Comparison of ENCODE assay signal across 20 cellular contexts in the genomic region with DNA sequence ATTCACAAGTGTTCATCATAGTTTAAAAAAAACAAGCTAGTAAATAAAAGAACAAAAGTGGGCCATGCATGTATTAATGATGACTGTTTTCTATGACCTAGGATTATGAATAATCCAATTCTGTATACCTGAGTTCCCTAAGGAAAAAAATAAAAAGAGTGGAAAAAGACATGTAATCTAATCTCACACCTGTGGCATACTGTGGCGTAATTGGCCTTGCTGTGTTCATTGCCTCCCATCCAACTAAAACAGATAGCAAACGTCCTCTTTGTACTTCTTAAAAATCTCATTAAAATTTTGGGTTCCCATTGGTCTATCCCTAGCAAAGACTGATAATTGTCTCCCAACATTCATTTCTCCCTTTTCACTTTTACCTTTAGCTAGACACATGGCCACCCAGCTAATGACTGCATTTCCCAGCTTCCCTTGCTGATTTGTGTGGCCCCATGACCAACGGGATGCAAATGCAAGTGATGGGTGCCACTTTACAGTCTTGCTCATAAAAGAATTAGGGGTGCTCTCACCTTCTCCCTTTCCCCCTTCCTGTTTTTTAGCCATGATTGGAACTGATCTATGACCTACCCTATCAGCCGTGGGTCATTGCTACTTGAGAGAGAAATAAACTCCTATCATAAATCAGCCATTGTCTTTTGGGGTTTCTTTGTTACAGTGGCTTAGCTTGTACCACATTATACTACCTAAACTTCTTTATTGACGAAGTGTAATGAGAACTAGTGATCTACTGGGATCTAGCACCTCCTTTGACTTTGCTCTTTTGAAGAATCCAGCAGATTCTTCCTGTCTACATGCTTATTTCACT. TPM values are rescaled to one million over a fixed set of nuclear protein-coding genes. Genes with fewer than 3 reads are reported as not detected.
"Had no signal": no experiment of that assay in that cellular context is flagged by ENCODE, and none has a peak within 500 bp of the region (broad histone marks: within the 10 kb centered on the region; RNA-seq: fewer than 3 reads in every experiment).

No MANE protein-coding gene starts in this region.

- ATAC-seq: left ventricle myocardium superior; mucosa of descending colon; stimulated activated naive CD8-positive, alpha-beta T cell treated with anti-CD3 and anti-CD28 coated beads, Interleukin-15, Interleukin-2, amounts not matched to agents 100 U/mL and 50 U/mL, for 24 hours had no signal

- H3K27ac Mint-ChIP-seq: activated naive CD8-positive, alpha-beta T cell treated with anti-CD3 and anti-CD28 coated beads for 36 hours; dendritic cell treated with granulocyte-macrophage colony-stimulating factor and Interleukin-4, amounts not matched to agents 40 ng/mL and 50 ng/mL, for 4 days; immature natural killer cell; memory B cell had no signal

- H3K27ac ChIP-seq: cardiac muscle cell, esophagus muscularis mucosa, neutrophil, tibial artery had no signal

- H3K27me3 ChIP-seq: cardiac muscle cell, esophagus muscularis mucosa, neutrophil, tibial artery had no signal

- H3K27me3 Mint-ChIP-seq: memory B cell had no signal

- H3K36me3 ChIP-seq: cardiac muscle cell, esophagus muscularis mucosa, neutrophil, tibial artery had no signal

- FAIRE-seq: endothelial cell of umbilical vein had no signal

- H3K4me3 ChIP-seq: cardiac muscle cell, esophagus muscularis mucosa, mucosa of descending colon, tibial artery had no signal

- DNase-seq: activated CD4-positive, alpha-beta T cell treated with anti-CD3 and anti-CD28 coated beads, Interleukin-2, amount 50 U/mL, for 1 hour; activated CD4-positive, CD25-positive, alpha-beta regulatory T cell treated with anti-CD3 and anti-CD28 coated beads, Interleukin-2, amount 50 U/mL, for 72 hours; activated naive CD4-positive, alpha-beta T cell; activated naive CD8-positive, alpha-beta T cell treated with anti-CD3 and anti-CD28 coated beads for 36 hours; amniotic stem cell; effector CD8-positive, alpha-beta T cell; immature natural killer cell; left ventricle myocardium superior; mucosa of descending colon; naive B cell; stimulated activated CD4-positive, alpha-beta T cell treated with anti-CD3 and anti-CD28 coated beads, Interleukin-2, amount 100 ng/mL, for 24 hours; stimulated activated naive CD8-positive, alpha-beta T cell treated with anti-CD3 and anti-CD28 coated beads, Interleukin-15, Interleukin-2, amounts not matched to agents 100 U/mL and 50 U/mL, for 24 hours; substantia nigra; tibial artery had no signal

- H3K9me3 ChIP-seq: esophagus muscularis mucosa, mucosa of descending colon, neutrophil, tibial artery had no signal

- H3K36me3 Mint-ChIP-seq: activated naive CD8-positive, alpha-beta T cell treated with anti-CD3 and anti-CD28 coated beads for 36 hours; immature natural killer cell; memory B cell; naive B cell had no signal

- H3K9me3 Mint-ChIP-seq: activated naive CD8-positive, alpha-beta T cell treated with anti-CD3 and anti-CD28 coated beads for 36 hours; dendritic cell treated with granulocyte-macrophage colony-stimulating factor and Interleukin-4, amounts not matched to agents 40 ng/mL and 50 ng/mL, for 4 days; immature natural killer cell; memory B cell; naive B cell had no signal

- H3K4me3 Mint-ChIP-seq: activated naive CD8-positive, alpha-beta T cell treated with anti-CD3 and anti-CD28 coated beads for 36 hours; dendritic cell treated with granulocyte-macrophage colony-stimulating factor and Interleukin-4, amounts not matched to agents 40 ng/mL and 50 ng/mL, for 4 days; memory B cell had no signal

RNA-seq across cellular contexts. Expression of a gene that starts 32.4 kb away (rescaled TPM):
- total RNA-seq: left ventricle myocardium superior had no signal
